ENCODE assay signal across 8 cellular contexts in the genomic region with DNA sequence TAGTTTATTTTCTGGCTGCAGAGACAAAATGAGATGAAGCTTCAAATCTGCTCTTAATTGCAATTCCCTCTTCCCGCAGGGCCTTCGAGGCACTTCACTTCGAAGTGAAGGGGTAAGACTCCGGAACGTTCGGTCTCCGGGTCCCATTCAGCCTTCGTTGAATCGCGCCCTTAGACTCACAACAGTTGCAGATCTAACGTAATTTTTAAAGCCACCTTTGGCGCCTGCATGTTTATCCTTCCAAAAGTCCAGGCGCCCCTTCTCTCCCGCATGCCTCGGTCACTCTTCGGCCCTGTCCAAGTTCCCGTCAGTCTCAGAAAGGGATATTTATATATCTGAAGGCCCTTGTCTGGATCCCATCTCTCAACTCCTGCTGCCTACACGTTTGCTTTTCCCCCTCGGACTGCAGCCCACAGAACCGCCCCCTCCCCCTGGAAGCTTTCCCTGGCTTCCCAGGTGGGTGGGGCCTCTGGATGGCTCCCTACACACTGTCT. TPM values are rescaled to one million over a fixed set of nuclear protein-coding genes. Genes with fewer than 3 reads are reported as not detected.
DNase-seq lines count a peak whose midpoint lies in the region; ATAC-seq, FAIRE-seq and TF ChIP-seq lines count a peak whose summit lies in the region.

No MANE protein-coding gene starts in this region.

- H3K4me1 Mint-ChIP-seq in mesothelial cell of epicardium, result peaks cover 23% of the 10 kb centered on the region

- POLR2A ChIA-PET in A549 (lab: Yijun Ruan, JAX), result interaction anchor here (0.6 kb wide), 1 partner anchor 28 kb away, joined by 3 read pairs; no protein-coding TSS in a partner anchor

- no peaks in the 10 kb centered on the region for H3K36me3 Mint-ChIP-seq in mesothelial cell of epicardium

- CTCF ChIA-PET in A549 (lab: Yijun Ruan, JAX), result interaction anchor here (0.6 to 1.9 kb wide), 2 partner anchors 16 to 43 kb away, joined by 3 to 6 read pairs; no protein-coding TSS in a partner anchor

- TF ChIP-seq POLR2A in A549 (IDR thresholded peaks at IDR 0.05; ENCODE audit: low read length), result no peak

- peak overlapping the region; percentile 65 for H3K4me3 ChIP-seq in A549

- FAIRE-seq in A549 (lab: Jason Lieb, UNC), result no peak

- TF ChIP-seq EP300 in A549 (IDR thresholded peaks at IDR 0.05), result no peak

- H3K27me3 Mint-ChIP-seq in mesothelial cell of epicardium (ENCODE audit: low read depth), result peaks cover 80% of the 10 kb centered on the region

- H3K9me3 ChIP-seq in A549, result no peaks in the 10 kb centered on the region

- no peak for TF ChIP-seq CTCF in A549 (IDR thresholded peaks at IDR 0.05)
- TF ChIP-seq CTCF in mesothelial cell of epicardium (IDR thresholded peaks at IDR 0.05; ENCODE audit: unreplicated experiment), result no peak

- no peak for DNase-seq in A549 (ENCODE audit: low read depth in 1 of 2, low spot score in 1 of 2)
- DNase-seq in NCI-H146 (lab: John Stamatoyannopoulos, UW), result peak; percentile 66
- peak; percentile 25 for DNase-seq in dermis blood vessel endothelial cell
- no peak for DNase-seq in mesothelial cell of epicardium (ENCODE audit: low spot score in 2 of 2, unreplicated experiment in 2 of 2)
- DNase-seq in DMS153 (lab: John Stamatoyannopoulos, UW), result no peak

- no peaks in the 10 kb centered on the region for H3K4me1 ChIP-seq in A549

- 77% methylated on average over 18 of the region's 20 CpGs for WGBS in A549 (ENCODE audit: missing lambda C conversion rate)

- TF ChIP-seq RAD21 in A549 (conservative IDR thresholded peaks at IDR 0.05 in 1 of 2, IDR thresholded peaks at IDR 0.05 in 1 of 2), result no peak

- H3K9me3 Mint-ChIP-seq in mesothelial cell of epicardium, result no peaks in the 10 kb centered on the region

- ATAC-seq in A549, result no peak
- ATAC-seq in GM21825 (IDR thresholded peaks at IDR 0.05; ENCODE audit: unreplicated experiment), result no peak
- ATAC-seq in HG03571 (IDR thresholded peaks at IDR 0.05; ENCODE audit: unreplicated experiment), result no peak
- no peak for ATAC-seq in GM18502 (IDR thresholded peaks at IDR 0.05; ENCODE audit: poor library complexity, unreplicated experiment)

- peak overlapping the region; percentile 98 for H3K4me2 ChIP-seq in A549

- H3K27ac ChIP-seq in A549, result no peak overlapping the region

- H3K27ac Mint-ChIP-seq in mesothelial cell of epicardium, result peak overlapping the region; percentile 92

- peak overlapping the region; percentile 83 for H3K4me3 Mint-ChIP-seq in mesothelial cell of epicardium

TF ChIP-seq in A549, 52 proteins besides CTCF, POLR2A, EP300 and RAD21:
- no peak for TF ChIP-seq MAZ (IDR thresholded peaks at IDR 0.05; ENCODE audit: borderline replicate concordance, low read depth, low read length)
- no peak for TF ChIP-seq HOXB13 (CRISPR knock-in tag; IDR thresholded peaks at IDR 0.05; ENCODE audit: low read depth)
- TF ChIP-seq KDM1A (IDR thresholded peaks at IDR 0.05; ENCODE audit: low read depth), result no peak
- TF ChIP-seq, protein P1, sequence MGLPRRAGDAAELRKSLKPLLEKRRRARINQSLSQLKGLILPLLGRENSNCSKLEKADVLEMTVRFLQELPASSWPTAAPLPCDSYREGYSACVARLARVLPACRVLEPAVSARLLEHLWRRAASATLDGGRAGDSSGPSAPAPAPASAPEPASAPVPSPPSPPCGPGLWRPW (IDR thresholded peaks at IDR 0.05), result no peak

RNA-seq across cellular contexts. Expression of a gene that starts 0.9 kb away (rescaled TPM):
- polyA plus RNA-seq in A549 (2011; rRNA removed), result 0.90 and 0.93 TPM in 2 replicates
- 0.46 and 0.49 TPM in 2 replicates for polyA plus RNA-seq in A549 (2012; cell fraction: cytosol; rRNA removed)
- polyA plus RNA-seq in A549 (2012; cell fraction: nucleus; rRNA removed), result 0.28 and 0.40 TPM in 2 replicates
- polyA plus RNA-seq in A549 (2017; fragmentation: RNase III; extraction: RNeasy Plus Mini Kit Qiagen cat#74134 plus additional on column Dnase treatment), result 0.66 to 0.77 TPM (median 0.71 TPM) in 3 replicates
- 0.54 and 0.58 TPM in 2 replicates for polyA minus RNA-seq in A549 (2011; rRNA and poly(A)+ RNA removed)
- 395 and 538 TPM in 2 replicates for total RNA-seq in dermis blood vessel endothelial cell
- total RNA-seq in mesothelial cell of epicardium, result 121 to 142 TPM (median 142 TPM) in 3 replicates

Comparison
In these comparisons a context has a peak if more than half of its experiments do, and no peak if none do; other contexts are left out.
1. DNase-seq: peak in NCI-H146 (single experiment) and dermis blood vessel endothelial cell (single experiment); none in A549 (0 of 2), mesothelial cell of epicardium (0 of 2) and DMS153 (single experiment).